In the genomic region with DNA sequence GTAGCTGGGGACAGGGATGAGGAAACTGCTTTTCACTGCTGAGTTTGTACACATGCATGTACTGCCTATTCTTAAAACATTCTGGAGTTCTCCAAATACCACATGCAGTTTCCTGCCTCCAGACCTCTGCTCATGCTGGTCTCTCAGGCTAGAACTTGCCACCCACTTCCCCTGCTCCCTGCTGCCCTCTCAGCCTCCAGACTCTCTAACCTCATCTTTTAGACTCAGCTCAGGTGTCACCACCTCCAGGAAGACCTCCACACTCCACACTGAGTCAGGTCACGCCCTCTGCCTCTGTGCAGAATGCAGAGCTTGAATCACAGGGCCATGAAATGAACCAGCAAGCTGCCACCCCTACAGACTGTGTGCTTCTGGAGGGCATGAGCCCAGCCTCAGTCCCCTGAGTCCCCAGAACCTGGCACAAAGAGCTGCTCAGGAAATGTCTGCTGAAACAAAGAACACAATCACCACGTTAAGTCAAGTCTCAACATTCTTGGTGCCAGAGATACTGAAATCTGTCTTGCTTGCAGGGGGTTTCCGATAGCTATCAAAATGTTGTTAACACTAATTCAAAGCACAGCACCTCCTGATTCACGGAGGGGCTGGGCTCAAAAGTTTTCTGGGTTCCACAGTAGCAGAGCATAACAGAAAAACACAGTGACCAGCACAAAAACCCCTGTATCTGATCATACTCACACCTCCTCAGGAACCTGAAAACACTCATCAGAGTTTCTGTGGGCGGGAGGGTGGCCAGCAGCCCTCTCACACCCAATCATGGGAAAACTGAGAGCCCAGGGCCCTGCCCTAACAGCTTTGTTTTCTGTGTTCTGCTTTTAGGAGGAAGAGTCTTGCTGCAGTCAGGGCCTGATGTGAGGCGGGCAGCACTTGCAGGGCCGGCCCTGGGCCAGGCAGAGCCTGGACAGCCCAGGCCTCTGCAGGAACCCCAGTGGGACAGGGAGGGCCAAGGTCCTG, we compare ENCODE assay signal across 8 cellular contexts. TPM values are rescaled to one million over a fixed set of nuclear protein-coding genes. Genes with fewer than 3 reads are reported as not detected.
DNase-seq lines count a peak whose midpoint lies in the region; ATAC-seq and TF ChIP-seq lines count a peak whose summit lies in the region.

No MANE protein-coding gene starts in this region.

- no peak for TF ChIP-seq EP300 in gastroesophageal sphincter (IDR thresholded peaks at IDR 0.05)

- H3K9me3 ChIP-seq in gastroesophageal sphincter (no peaks in the 10 kb centered on the region), SJCRH30 (replicated peaks) (no peaks in the 10 kb centered on the region)

- TF ChIP-seq POLR2A in gastroesophageal sphincter (IDR thresholded peaks at IDR 0.05), result peak in 1 of 2 donors; percentile 30

- CTCF ChIA-PET in activated CD8-positive, alpha-beta T cell treated with anti-CD3 and anti-CD28 coated beads for 36 hours (lab: Charles Lee), result interaction anchor here (1.0 to 3.4 kb wide), 8 partner anchors 12 to 74 kb away, joined by 3 to 50 read pairs (median 5); no protein-coding TSS in a partner anchor

- H3K36me3 ChIP-seq in gastroesophageal sphincter, result no peaks in the 10 kb centered on the region
- no peaks in the 10 kb centered on the region for H3K36me3 ChIP-seq in SJCRH30

- peaks cover 82% of the 10 kb centered on the region for H3K4me1 Mint-ChIP-seq in activated CD8-positive, alpha-beta T cell treated with anti-CD3 and anti-CD28 coated beads for 36 hours (ENCODE audit: low read depth)

- peak; percentile 80 for ATAC-seq in GM19372 (IDR thresholded peaks at IDR 0.05; ENCODE audit: low read depth, unreplicated experiment)
- ATAC-seq in HG03432 (IDR thresholded peaks at IDR 0.05; ENCODE audit: unreplicated experiment), result peak; percentile 70
- ATAC-seq in activated CD8-positive, alpha-beta T cell treated with anti-CD3 and anti-CD28 coated beads for 36 hours, result peak; percentile 60
- ATAC-seq in gastroesophageal sphincter, result peak; percentile 53

- intact Hi-C loops in activated CD8-positive, alpha-beta T cell treated with anti-CD3 and anti-CD28 coated beads for 36 hours (cut with micrococcal nuclease), result loop anchor here (10.0 kb wide), 1 partner anchor 78 kb away; no protein-coding TSS in a partner anchor

- peak; percentile 23 to 39 for DNase-seq in AML-193 (lab: John Stamatoyannopoulos, UW)
- DNase-seq in activated CD8-positive, alpha-beta T cell treated with anti-CD3 and anti-CD28 coated beads for 36 hours, result peak; percentile 84
- peak; percentile 75 for DNase-seq in stimulated activated CD4-positive, alpha-beta T cell treated with anti-CD3 and anti-CD28 coated beads, Interleukin-15, amount 100 ng/mL, for 24 hours
- no peak for DNase-seq in NCI-H1417 (lab: John Stamatoyannopoulos, UW)
- DNase-seq in SJCRH30, result no peak

- H3K27ac ChIP-seq in gastroesophageal sphincter, result peak overlapping the region; percentile 16 to 87 (median 80)
- no peak overlapping the region for H3K27ac ChIP-seq in SJCRH30

- H3K36me3 Mint-ChIP-seq in activated CD8-positive, alpha-beta T cell treated with anti-CD3 and anti-CD28 coated beads for 36 hours (ENCODE audit: low read depth), result peaks cover 3% of the 10 kb centered on the region

- no peaks in the 10 kb centered on the region for H3K27me3 Mint-ChIP-seq in activated CD8-positive, alpha-beta T cell treated with anti-CD3 and anti-CD28 coated beads for 36 hours

- POLR2A ChIA-PET in activated CD8-positive, alpha-beta T cell treated with anti-CD3 and anti-CD28 coated beads for 36 hours (lab: Charles Lee), result interaction anchor here (0.9 to 8.7 kb wide), 7 partner anchors 10 to 74 kb away, joined by 3 to 68 read pairs (median 6); no protein-coding TSS in a partner anchor

- no peaks in the 10 kb centered on the region for H3K27me3 ChIP-seq in gastroesophageal sphincter
- H3K27me3 ChIP-seq in SJCRH30, result no peaks in the 10 kb centered on the region

- WGBS in gastroesophageal sphincter (ENCODE audit: low coverage in 1 of 2), 2 donors, result 39 to 43% methylated on average over 3 of the region's 7 CpGs

- no peaks in the 10 kb centered on the region for H3K9me3 Mint-ChIP-seq in activated CD8-positive, alpha-beta T cell treated with anti-CD3 and anti-CD28 coated beads for 36 hours

- peak overlapping the region; percentile 91 for H3K27ac Mint-ChIP-seq in activated CD8-positive, alpha-beta T cell treated with anti-CD3 and anti-CD28 coated beads for 36 hours

- peak overlapping the region; percentile 30 for H3K4me3 Mint-ChIP-seq in activated CD8-positive, alpha-beta T cell treated with anti-CD3 and anti-CD28 coated beads for 36 hours

- peaks cover 0 to 99% (median 68%) of the 10 kb centered on the region in 3 donors for H3K4me1 ChIP-seq in gastroesophageal sphincter
- peaks cover 15% of the 10 kb centered on the region for H3K4me1 ChIP-seq in SJCRH30

- peak overlapping the region in 1 of 2 donors; percentile 3 for H3K4me3 ChIP-seq in gastroesophageal sphincter
- H3K4me3 ChIP-seq in SJCRH30, result no peak overlapping the region

- no peak for TF ChIP-seq CTCF in activated CD8-positive, alpha-beta T cell treated with anti-CD3 and anti-CD28 coated beads for 36 hours (IDR thresholded peaks at IDR 0.05)
- TF ChIP-seq CTCF in gastroesophageal sphincter (IDR thresholded peaks at IDR 0.05), result no peak

RNA-seq across cellular contexts. Expression of gene FAM53B, which starts 21.1 kb away (rescaled TPM):
- 10 to 100 TPM; 15.1 to 18.0 TPM for total RNA-seq in activated CD8-positive, alpha-beta T cell treated with anti-CD3 and anti-CD28 coated beads for 36 hours
- total RNA-seq in gastroesophageal sphincter, result 10 to 100 TPM; 24.5 to 33.0 (median 30.2) TPM
- total RNA-seq in SJCRH30 (2014; rRNA removed; shearing (Covaris generic)), result 9.4 and 10.0 TPM in 2 replicates

Comparison
In these comparisons a context has a peak if more than half of its experiments do, and no peak if none do; other contexts are left out.
1. DNase-seq: peak in AML-193 (2 of 2), activated CD8-positive, alpha-beta T cell treated with anti-CD3 and anti-CD28 coated beads for 36 hours (single experiment) and stimulated activated CD4-positive, alpha-beta T cell treated with anti-CD3 and anti-CD28 coated beads, Interleukin-15, amount 100 ng/mL, for 24 hours (single experiment); none in NCI-H1417 (0 of 3) and SJCRH30 (0 of 2).
2. Peak in every context shown above with its lines, with median percentiles within 50 percentile points of each other: ATAC-seq.